20 cellular contexts compared by ENCODE assay signal in the genomic region with DNA sequence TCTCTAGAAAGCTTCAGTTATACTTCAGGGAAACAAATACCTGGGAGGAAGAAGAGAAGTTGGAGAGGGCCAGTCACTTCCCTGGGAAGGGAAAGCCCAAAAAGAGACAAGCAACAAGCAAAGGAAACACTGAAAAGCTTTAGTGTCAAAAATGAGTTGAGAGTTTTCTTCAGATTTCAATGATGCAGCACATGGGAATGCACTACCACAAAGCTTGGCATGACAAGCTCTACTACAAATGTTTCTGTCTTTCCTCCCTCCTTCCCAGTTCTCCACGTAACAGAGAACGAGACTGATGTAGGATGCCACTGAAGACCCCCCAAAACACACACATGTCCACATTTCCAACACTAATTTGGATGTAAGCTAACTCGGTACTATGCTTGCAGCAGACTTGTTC. TPM values are rescaled to one million over a fixed set of nuclear protein-coding genes. Genes with fewer than 3 reads are reported as not detected.
DNase-seq lines count a peak whose midpoint lies in the region; ATAC-seq and TF ChIP-seq lines count a peak whose summit lies in the region.
"Had no signal": no experiment of that assay in that cellular context is flagged by ENCODE, and none has a peak within 500 bp of the region (broad histone marks: within the 10 kb centered on the region; RNA-seq: fewer than 3 reads in every experiment).

No MANE protein-coding gene starts in this region.

- 3% methylated on average over 3 of the region's 3 CpGs for WGBS in mammary epithelial cell (ENCODE audit: low coverage, missing lambda C conversion rate)
- 39% methylated on average over 3 of the region's 3 CpGs for WGBS in smooth muscle cell (ENCODE audit: low lambda C conversion rate)
- 23 to 33% methylated on average over 3 of the region's 3 CpGs for WGBS in gastroesophageal sphincter (ENCODE audit: low coverage in 1 of 2), 2 donors

- no peak for TF ChIP-seq EP300 in gastroesophageal sphincter (IDR thresholded peaks at IDR 0.05)

- dilution Hi-C loops in mammary epithelial cell (cut with HindIII; ENCODE audit: low sequenced_read_pairs), result no loop called here

- H3K27me3 Mint-ChIP-seq in stimulated activated naive B cell treated with anti-CD40 and anti-IgM and Interleukin-4, amounts not matched to agents 10 μg/mL and 1 μg/mL and 100 μg/mL, for 72 hours, result no peaks in the 10 kb centered on the region

- peaks cover 10% of the 10 kb centered on the region for H3F3A ChIP-seq in smooth muscle cell (ENCODE audit: low read depth)

- no TSS peak for BruUV-seq in mammary epithelial cell (replicated peaks; lab: Mats Ljungman, UMichigan)

- H3K4me1 ChIP-seq in mammary epithelial cell (ENCODE audit: insufficient read depth, low read length) (no peaks in the 10 kb centered on the region), smooth muscle cell (ENCODE audit: low read depth) (peaks cover 10% of the 10 kb centered on the region), gastroesophageal sphincter (no peaks in the 10 kb centered on the region)
- H3K4me1 ChIP-seq: pancreas, spleen, transverse colon had no signal

- no peaks in the 10 kb centered on the region for H3K36me3 Mint-ChIP-seq in stimulated activated naive B cell treated with anti-CD40 and anti-IgM and Interleukin-4, amounts not matched to agents 10 μg/mL and 1 μg/mL and 100 μg/mL, for 72 hours
- H3K36me3 Mint-ChIP-seq: stimulated activated effector memory CD8-positive, alpha-beta T cell treated with anti-CD3 and anti-CD28 coated beads, Interleukin-12 subunit alpha, Interleukin-12 subunit beta, amount 100 ng/mL, for 72 hours; WTC11 had no signal

- intact Hi-C loops in mammary epithelial cell (cut with micrococcal nuclease), result no loop called here

- H3K27ac ChIP-seq in mammary epithelial cell (ENCODE audit: insufficient read depth, low read depth, low read length), result no peak overlapping the region
- peak overlapping the region; percentile 89 for H3K27ac ChIP-seq in smooth muscle cell (ENCODE audit: low read depth)
- no peak overlapping the region for H3K27ac ChIP-seq in gastroesophageal sphincter
- H3K27ac ChIP-seq: C4-2B, pancreas, spleen, transverse colon had no signal

- DNase-seq in HCEC 1CT, result peak; percentile 4
- peak; percentile 18 for DNase-seq in mammary epithelial cell
- DNase-seq in left kidney (ENCODE audit: low read depth, low spot score), result peak; percentile 13
- no peak for DNase-seq in smooth muscle cell (lab: John Stamatoyannopoulos, UW; ENCODE audit: unreplicated experiment)
- DNase-seq in stimulated activated naive B cell treated with anti-CD40 and anti-IgM and Interleukin-4, amounts not matched to agents 10 μg/mL and 1 μg/mL and 100 μg/mL, for 72 hours, result no peak
- DNase-seq in NCI-H526 treated with DMSO at 0.1 percent for 48 hours (lab: John Stamatoyannopoulos, UW), result no peak
- no peak for DNase-seq in GM10248 (ENCODE audit: extremely low spot score)
- DNase-seq: immature natural killer cell, midbrain, NCI-H1105 treated with DMSO at 0.1 percent for 48 hours, NCI-H345, pancreas, spleen, T-helper 1 cell, transverse colon had no signal

- H2AFZ ChIP-seq in mammary epithelial cell (ENCODE audit: low read depth, low read length) (peak overlapping the region; percentile 20), smooth muscle cell (ENCODE audit: low read depth) (peak overlapping the region; percentile 70)

- H3K9me3 ChIP-seq in mammary epithelial cell (replicated peaks; ENCODE audit: insufficient read depth, low read length), result no peaks in the 10 kb centered on the region
- H3K9me3 ChIP-seq in smooth muscle cell (replicated peaks; ENCODE audit: low read depth), result no peaks in the 10 kb centered on the region
- H3K9me3 ChIP-seq in gastroesophageal sphincter, result no peaks in the 10 kb centered on the region
- H3K9me3 ChIP-seq: pancreas, spleen, transverse colon had no signal

- CTCF ChIA-PET in mammary epithelial cell (lab: Charles Lee; ENCODE audit: low non-redundant PET), result no interaction called here
- CTCF ChIA-PET in GM10248 (lab: Yijun Ruan, JAX), result interaction anchor here (1.6 to 1.9 kb wide), 2 partner anchors 11 to 14 kb away, joined by 5 to 6 read pairs; no protein-coding TSS in a partner anchor

- H3K27me3 ChIP-seq in mammary epithelial cell (ENCODE audit: insufficient read depth, low read length) (peaks cover 7% of the 10 kb centered on the region), smooth muscle cell (ENCODE audit: low read depth) (no peaks in the 10 kb centered on the region), gastroesophageal sphincter (no peaks in the 10 kb centered on the region)
- H3K27me3 ChIP-seq: spleen, transverse colon had no signal

- no peak for TF ChIP-seq CTCF in mammary epithelial cell (conservative IDR thresholded peaks at IDR 0.05 in 1 of 2, IDR thresholded peaks at IDR 0.05 in 1 of 2; ENCODE audit: extremely low read depth in 1 of 2, insufficient read depth in 1 of 2, low read depth in 1 of 2, low read length in 2 of 2)
- TF ChIP-seq CTCF in smooth muscle cell (IDR thresholded peaks at IDR 0.05; ENCODE audit: borderline replicate concordance, insufficient read depth, poor library complexity, severe bottlenecking), result no peak
- TF ChIP-seq CTCF in gastroesophageal sphincter (IDR thresholded peaks at IDR 0.05), result no peak
- TF ChIP-seq CTCF in GM10248 (IDR thresholded peaks at IDR 0.05; ENCODE audit: control extremely low read depth, extremely low read depth, low read depth, missing control alignments), result no peak

- ATAC-seq in stimulated activated naive B cell treated with anti-CD40 and anti-IgM and Interleukin-4, amounts not matched to agents 10 μg/mL and 1 μg/mL and 100 μg/mL, for 72 hours (replicated peaks), result no peak
- ATAC-seq in gastroesophageal sphincter, result no peak
- ATAC-seq: pancreas; stimulated activated effector memory CD8-positive, alpha-beta T cell treated with anti-CD3 and anti-CD28 coated beads, Interleukin-12 subunit alpha, Interleukin-12 subunit beta, amount 100 ng/mL, for 72 hours; WTC11 had no signal

- H3K36me3 ChIP-seq in mammary epithelial cell (ENCODE audit: insufficient read depth, low read length) (no peaks in the 10 kb centered on the region), smooth muscle cell (ENCODE audit: low read depth) (no peaks in the 10 kb centered on the region), gastroesophageal sphincter (no peaks in the 10 kb centered on the region)
- H3K36me3 ChIP-seq: pancreas, spleen, transverse colon had no signal

- in situ Hi-C loops in mammary epithelial cell (cut with MboI; ENCODE audit: low sequenced_read_pairs in 2 of 2), result no loop called here

- H3K9ac ChIP-seq in mammary epithelial cell (ENCODE audit: insufficient read depth, low read length), result no peak overlapping the region
- H3K9ac ChIP-seq in smooth muscle cell (ENCODE audit: low read depth), result peak overlapping the region; percentile 64

- no peak overlapping the region for H3K27ac Mint-ChIP-seq in stimulated activated naive B cell treated with anti-CD40 and anti-IgM and Interleukin-4, amounts not matched to agents 10 μg/mL and 1 μg/mL and 100 μg/mL, for 72 hours
- H3K27ac Mint-ChIP-seq: immature natural killer cell; stimulated activated effector memory CD8-positive, alpha-beta T cell treated with anti-CD3 and anti-CD28 coated beads, Interleukin-12 subunit alpha, Interleukin-12 subunit beta, amount 100 ng/mL, for 72 hours; WTC11 had no signal

- TF ChIP-seq POLR2A in gastroesophageal sphincter (IDR thresholded peaks at IDR 0.05), result no peak

- H3K4me3 ChIP-seq in mammary epithelial cell (replicated peaks in 1 of 3; ENCODE audit: insufficient read depth in 1 of 3, low read depth in 2 of 3, low read length in 3 of 3), result no peak overlapping the region
- peak overlapping the region; percentile 22 for H3K4me3 ChIP-seq in smooth muscle cell
- no peak overlapping the region for H3K4me3 ChIP-seq in gastroesophageal sphincter
- H3K4me3 ChIP-seq: pancreas, spleen, transverse colon had no signal

- no peaks in the 10 kb centered on the region for H4K20me1 ChIP-seq in mammary epithelial cell (ENCODE audit: insufficient read depth, low read length)
- no peaks in the 10 kb centered on the region for H4K20me1 ChIP-seq in smooth muscle cell (ENCODE audit: low read depth)

- H3K4me2 ChIP-seq in mammary epithelial cell (ENCODE audit: insufficient read depth, low read depth, low read length), result no peak overlapping the region
- H3K4me2 ChIP-seq in smooth muscle cell, result peak overlapping the region; percentile 76

- POLR2A ChIA-PET in GM10248 (lab: Yijun Ruan, JAX), result no interaction called here

- H3K4me3 Mint-ChIP-seq in stimulated activated naive B cell treated with anti-CD40 and anti-IgM and Interleukin-4, amounts not matched to agents 10 μg/mL and 1 μg/mL and 100 μg/mL, for 72 hours, result no peak overlapping the region
- H3K4me3 Mint-ChIP-seq: central memory CD8-positive, alpha-beta T cell; immature natural killer cell; stimulated activated effector memory CD8-positive, alpha-beta T cell treated with anti-CD3 and anti-CD28 coated beads, Interleukin-12 subunit alpha, Interleukin-12 subunit beta, amount 100 ng/mL, for 72 hours; WTC11 had no signal

- H3K9me3 Mint-ChIP-seq in stimulated activated naive B cell treated with anti-CD40 and anti-IgM and Interleukin-4, amounts not matched to agents 10 μg/mL and 1 μg/mL and 100 μg/mL, for 72 hours, result peaks cover 1 to 4% of the 10 kb centered on the region in 2 donors
- H3K9me3 Mint-ChIP-seq: central memory CD8-positive, alpha-beta T cell had no signal

- H3K79me2 ChIP-seq in mammary epithelial cell (ENCODE audit: insufficient read depth, low read length) (no peaks in the 10 kb centered on the region), smooth muscle cell (ENCODE audit: low read depth) (no peaks in the 10 kb centered on the region)

- no peaks in the 10 kb centered on the region for H3K4me1 Mint-ChIP-seq in stimulated activated naive B cell treated with anti-CD40 and anti-IgM and Interleukin-4, amounts not matched to agents 10 μg/mL and 1 μg/mL and 100 μg/mL, for 72 hours
- H3K4me1 Mint-ChIP-seq: central memory CD8-positive, alpha-beta T cell; immature natural killer cell; stimulated activated effector memory CD8-positive, alpha-beta T cell treated with anti-CD3 and anti-CD28 coated beads, Interleukin-12 subunit alpha, Interleukin-12 subunit beta, amount 100 ng/mL, for 72 hours had no signal

RNA-seq across cellular contexts. Expression of gene ADAMTS20, which starts 26.8 kb away (rescaled TPM):
- not detected for total RNA-seq in mammary epithelial cell
- polyA plus RNA-seq in mammary epithelial cell, result not detected
- not detected for polyA minus RNA-seq in mammary epithelial cell
- 4.2 and 5.5 TPM in 2 replicates for total RNA-seq in smooth muscle cell
- 1.4 and 1.5 TPM in 2 replicates for polyA plus RNA-seq in smooth muscle cell
- not detected for total RNA-seq in gastroesophageal sphincter
- total RNA-seq: pancreas, spleen, transverse colon had no signal
- polyA plus RNA-seq: immature natural killer cell, pancreas, spleen had no signal

Comparison
In these comparisons a context has a peak if more than half of its experiments do, and no peak if none do; other contexts are left out.
1. DNase-seq: peak in HCEC 1CT (single experiment), mammary epithelial cell (single experiment) and left kidney (single experiment); none in smooth muscle cell (single experiment), stimulated activated naive B cell treated with anti-CD40 and anti-IgM and Interleukin-4, amounts not matched to agents 10 μg/mL and 1 μg/mL and 100 μg/mL, for 72 hours (single experiment), NCI-H526 treated with DMSO at 0.1 percent for 48 hours (single experiment) and GM10248 (single experiment).